ENCODE assay signal across 15 cellular contexts in the genomic region with DNA sequence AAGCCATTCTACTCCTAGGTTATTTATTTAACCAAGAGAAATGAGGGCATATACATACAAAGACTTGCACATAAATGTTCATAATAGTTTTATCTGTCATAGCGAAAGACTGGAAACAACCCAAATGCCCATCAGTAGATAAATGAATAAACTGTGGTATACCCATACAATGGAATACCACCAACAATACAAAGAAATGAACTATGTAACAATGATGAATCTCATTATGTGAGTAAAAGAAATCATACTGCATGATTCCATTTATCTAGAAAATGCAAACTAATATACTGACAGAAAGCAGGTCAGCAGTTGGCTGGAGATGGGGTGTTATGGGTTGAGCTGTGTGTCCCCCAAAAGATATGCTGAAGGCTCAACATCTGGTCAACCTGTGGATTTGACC.
"Had no signal": no experiment of that assay in that cellular context is flagged by ENCODE, and none has a peak within 500 bp of the region (broad histone marks: within the 10 kb centered on the region; RNA-seq: fewer than 3 reads in every experiment).

No MANE protein-coding gene starts in this region.

- DNase-seq: activated CD4-positive, CD25-positive, alpha-beta regulatory T cell treated with anti-CD3 and anti-CD28 coated beads, Interleukin-2, amount 50 U/mL, for 72 hours; activated CD8-positive, alpha-beta memory T cell treated with anti-CD3 and anti-CD28 coated beads for 24 hours; islet precursor cell; mammary epithelial cell; mucosa of descending colon; naive thymus-derived CD8-positive, alpha-beta T cell; right cardiac atrium; SHP77 treated with DMSO at 0.1 percent for 48 hours; small intestine; T-helper 1 cell; T1000 had no signal

- H3K4me1 Mint-ChIP-seq: naive thymus-derived CD8-positive, alpha-beta T cell had no signal

- ATAC-seq: esophagus mucosa; left lobe of liver; mucosa of descending colon; naive thymus-derived CD8-positive, alpha-beta T cell; right cardiac atrium; SK-N-SH treated with all-trans-retinoic acid at 6 μM for 48 hours had no signal

- H3K4me3 ChIP-seq: cardiac muscle cell, mucosa of descending colon had no signal

- H3K27ac ChIP-seq: cardiac muscle cell had no signal

- H3K4me3 Mint-ChIP-seq: naive thymus-derived CD8-positive, alpha-beta T cell had no signal

- H3K27me3 Mint-ChIP-seq: naive thymus-derived CD8-positive, alpha-beta T cell had no signal

- H3K27me3 ChIP-seq: cardiac muscle cell had no signal

- H3K9me3 ChIP-seq: mucosa of descending colon had no signal

- H3K9me3 Mint-ChIP-seq: naive thymus-derived CD8-positive, alpha-beta T cell had no signal
